Comparison of ENCODE assay signal across 21 cellular contexts in the genomic region with DNA sequence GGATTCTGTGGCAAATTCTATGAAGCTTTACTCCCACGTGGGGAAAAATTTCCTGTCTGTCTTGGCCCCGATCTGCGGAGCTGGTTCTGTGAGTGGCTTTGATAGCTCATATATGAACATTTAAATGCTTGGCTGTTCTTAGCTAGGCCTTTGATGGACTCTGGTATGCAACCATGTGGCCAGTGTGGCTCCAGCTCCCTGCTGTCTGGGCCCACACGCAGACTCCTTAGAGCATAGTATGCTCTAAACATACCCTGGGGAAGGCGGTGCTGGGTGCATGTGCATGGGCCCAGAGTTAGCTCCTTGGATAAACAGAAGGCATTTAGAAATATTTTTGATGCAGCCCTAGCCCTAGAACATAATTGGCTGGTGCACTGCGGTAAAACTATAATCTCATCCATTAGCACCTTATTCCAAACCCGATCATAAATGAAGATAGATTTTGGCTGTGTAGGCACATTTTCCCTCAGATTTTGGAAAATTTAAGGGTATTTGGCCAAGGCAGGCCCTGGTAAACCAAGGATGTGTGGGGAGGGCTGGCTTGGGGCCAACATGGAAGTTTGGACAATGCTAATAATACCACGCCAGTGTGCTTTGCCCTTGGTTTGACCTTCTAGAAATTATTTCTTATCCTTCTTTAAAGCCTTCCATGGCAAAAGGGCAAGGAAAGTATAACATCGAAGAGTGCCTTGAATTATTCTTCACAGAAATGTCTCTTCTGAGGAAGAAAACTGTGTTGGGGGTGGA.
A peak's percentile ranks its signal among the peaks of the same experiment; 100 is the strongest.
DNase-seq lines count a peak whose midpoint lies in the region; ATAC-seq, FAIRE-seq and TF ChIP-seq lines count a peak whose summit lies in the region.
"Had no signal": no experiment of that assay in that cellular context is flagged by ENCODE, and none has a peak within 500 bp of the region (broad histone marks: within the 10 kb centered on the region; RNA-seq: fewer than 3 reads in every experiment).

No MANE protein-coding gene starts in this region.

- peaks cover 90% of the 10 kb centered on the region for H3K79me2 ChIP-seq in HepG2 (ENCODE audit: insufficient read depth, low read length)
- H3K79me2 ChIP-seq: parathyroid adenoma had no signal

- WGBS in HepG2 (ENCODE audit: low lambda C conversion rate) = 96% methylated on average over 9 of the region's 9 CpGs
- 72% methylated on average over 3 of the region's 9 CpGs for WGBS in right lobe of liver (ENCODE audit: insufficient coverage, low coverage, low lambda C conversion rate, missing lambda C conversion rate)
- WGBS in heart right ventricle, 2 donors = 47 to 48% methylated on average over 9 of the region's 9 CpGs

- ATAC-seq in HepG2 (no peak), right lobe of liver (no peak), heart right ventricle (peak; percentile 30 to 77 (median 48)), omental fat pad (ENCODE audit: low FRiP score) (peak; percentile 12), GM21447 (IDR thresholded peaks at IDR 0.05; ENCODE audit: unreplicated experiment) (no peak)
- ATAC-seq: GM12878 had no signal

- H3K9me3 ChIP-seq in HepG2 (ENCODE audit: low read length) (no peaks in the 10 kb centered on the region), right lobe of liver (no peaks in the 10 kb centered on the region), heart right ventricle (no peaks in the 10 kb centered on the region), colonic mucosa (no peaks in the 10 kb centered on the region)

- H3K27me3 ChIP-seq in HepG2 (ENCODE audit: control insufficient read depth in 1 of 2, insufficient read depth in 2 of 2, low read length in 2 of 2) = no peaks in the 10 kb centered on the region
- no peaks in the 10 kb centered on the region for H3K27me3 ChIP-seq in right lobe of liver
- no peaks in the 10 kb centered on the region for H3K27me3 ChIP-seq in heart right ventricle
- H3K27me3 ChIP-seq in colonic mucosa = no peaks in the 10 kb centered on the region

- TF ChIP-seq RAD21 in HepG2 (CRISPR knock-in tag; IDR thresholded peaks at IDR 0.05) = no peak

- DNase-seq in HepG2 (ENCODE audit: low spot score) = no peak
- no peak for DNase-seq in right lobe of liver
- DNase-seq in heart right ventricle = no peak
- DNase-seq in omental fat pad (ENCODE audit: low spot score) = no peak
- DNase-seq in midbrain (lab: John Stamatoyannopoulos, UW) = no peak
- DNase-seq in RKO (ENCODE audit: low spot score) = no peak
- no peak for DNase-seq in colonic mucosa
- DNase-seq: activated CD4-positive, CD25-positive, alpha-beta regulatory T cell treated with anti-CD3 and anti-CD28 coated beads, Interleukin-2, amount 50 U/mL, for 72 hours; amygdala; DMS 273 treated with DMSO at 0.1 percent for 48 hours; GF-D8; naive B cell; NCI-H1105 treated with DMSO at 0.1 percent for 48 hours; stimulated activated CD4-positive, alpha-beta T cell treated with anti-CD3 and anti-CD28 coated beads, Interleukin-12 subunit alpha, Interleukin-12 subunit beta, amount 100 ng/mL, for 4 hours had no signal

- H3K4me2 ChIP-seq in HepG2 (ENCODE audit: low read depth, low read length) = no peak overlapping the region

- H3K4me1 ChIP-seq in HepG2 (ENCODE audit: insufficient read depth, low read length) (peaks cover 77% of the 10 kb centered on the region), right lobe of liver (peaks cover 0 to 65% (median 17%) of the 10 kb centered on the region in 4 donors), heart right ventricle (peaks cover 9 to 68% (median 37%) of the 10 kb centered on the region in 9 donors), colonic mucosa (no peaks in the 10 kb centered on the region)
- H3K4me1 ChIP-seq: parathyroid adenoma had no signal

- POLR2A ChIA-PET in HepG2 (lab: Yijun Ruan, JAX) = interaction anchor here (1.5 to 6.7 kb wide), 2 partner anchors 28 to 94 kb away, joined by 3 to 78 read pairs; no protein-coding TSS in a partner anchor

- CTCF ChIA-PET in HepG2 (lab: Yijun Ruan, JAX; ENCODE audit: low intra/inter-chr PET ratio, low total read pairs) = no interaction called here

- in situ Hi-C loops in HepG2 (cut with HindIII; ENCODE audit: extremely low pct_ligation_motif_present, low pct_unique_long_range_greater_than_20kb) = loop anchor here (10.0 kb wide), 1 partner anchor 95 kb away; no protein-coding TSS in a partner anchor

- no peak overlapping the region for H3K4me3 ChIP-seq in HepG2 (replicated peaks in 1 of 3; ENCODE audit: insufficient read depth in 1 of 3, low read depth in 2 of 3, low read length in 3 of 3)
- H3K4me3 ChIP-seq in right lobe of liver = no peak overlapping the region
- no peak overlapping the region for H3K4me3 ChIP-seq in heart right ventricle
- H3K4me3 ChIP-seq in colonic mucosa = no peak overlapping the region
- H3K4me3 ChIP-seq: GM12878 had no signal

- H3K36me3 ChIP-seq in HepG2 (replicated peaks in 1 of 2; ENCODE audit: control insufficient read depth in 1 of 2, insufficient read depth in 2 of 2, low read length in 2 of 2) (peaks cover 2 to 5% of the 10 kb centered on the region in 2 experiments; a peak in 2 of 5 replicates), right lobe of liver (no peaks in the 10 kb centered on the region), heart right ventricle (no peaks in the 10 kb centered on the region), colonic mucosa (no peaks in the 10 kb centered on the region)

- H3K9ac ChIP-seq in HepG2 (ENCODE audit: insufficient read depth, low read depth, low read length) (no peak overlapping the region), colonic mucosa (ENCODE audit: low read depth in 2 of 2, low read length in 2 of 2) (no peak overlapping the region)
- H3K9ac ChIP-seq: parathyroid adenoma had no signal

- TF ChIP-seq POLR2A in HepG2 (IDR thresholded peaks at IDR 0.05; ENCODE audit: insufficient read depth in 1 of 2, low read depth in 2 of 2, low read length in 2 of 2) = no peak
- no peak for TF ChIP-seq POLR2A in right lobe of liver (IDR thresholded peaks at IDR 0.05)

- TF ChIP-seq CTCF in HepG2 (CRISPR knock-in tag; IDR thresholded peaks at IDR 0.05) (no peak), right lobe of liver (IDR thresholded peaks at IDR 0.05) (no peak), heart right ventricle (IDR thresholded peaks at IDR 0.05) (no peak), omental fat pad (IDR thresholded peaks at IDR 0.05) (no peak), colonic mucosa (IDR thresholded peaks at IDR 0.05) (no peak)

- no peak for TF ChIP-seq EP300 in HepG2 (IDR thresholded peaks at IDR 0.05; ENCODE audit: low read depth in 2 of 2, low read length in 2 of 2)
- TF ChIP-seq EP300 in HepG2 (CRISPR knock-in tag; IDR thresholded peaks at IDR 0.05; ENCODE audit: borderline replicate concordance) = no peak

- H4K20me1 ChIP-seq in HepG2 (ENCODE audit: insufficient read depth, low read length) = peaks cover 3% of the 10 kb centered on the region; the same call in 1 of the 2 replicates

- no peak overlapping the region for H2AFZ ChIP-seq in HepG2 (ENCODE audit: low read length)
- H2AFZ ChIP-seq: parathyroid adenoma had no signal

- intact Hi-C loops in HepG2 (cut with micrococcal nuclease; ENCODE audit: unreplicated experiment) (loop anchor here (5.0 kb wide), 1 partner anchor 92 kb away; no protein-coding TSS in a partner anchor), right lobe of liver (cut with DNase I) (no loop called here), heart right ventricle (cut with DNase I) (no loop called here), colonic mucosa (cut with DNase I) (no loop called here)

- H3K27ac ChIP-seq in HepG2 (ENCODE audit: extremely low read length, insufficient read depth, low read length) = peak overlapping the region; percentile 16
- no peak overlapping the region for H3K27ac ChIP-seq in right lobe of liver
- peak overlapping the region; percentile 2 to 86 (median 72) for H3K27ac ChIP-seq in heart right ventricle
- H3K27ac ChIP-seq in colonic mucosa = no peak overlapping the region
- H3K27ac ChIP-seq: C4-2B, parathyroid adenoma had no signal

- no peak for FAIRE-seq in HepG2 (lab: Jason Lieb, UNC)
- FAIRE-seq: endometrium, frontal cortex, GM12878, HTR-8/SVneo had no signal

- no TSS peak for BruUV-seq in HepG2 (replicated peaks; lab: Mats Ljungman, UMichigan)

TF ChIP-seq in HepG2, 621 proteins besides CTCF, POLR2A, EP300 and RAD21 (continues in another document):
- TF ChIP-seq, protein P1, sequence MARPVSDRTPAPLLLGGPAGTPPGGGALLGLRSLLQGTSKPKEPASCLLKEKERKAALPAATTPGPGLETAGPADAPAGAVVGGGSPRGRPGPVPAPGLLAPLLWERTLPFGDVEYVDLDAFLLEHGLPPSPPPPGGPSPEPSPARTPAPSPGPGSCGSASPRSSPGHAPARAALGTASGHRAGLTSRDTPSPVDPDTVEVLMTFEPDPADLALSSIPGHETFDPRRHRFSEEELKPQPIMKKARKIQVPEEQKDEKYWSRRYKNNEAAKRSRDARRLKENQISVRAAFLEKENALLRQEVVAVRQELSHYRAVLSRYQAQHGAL (CRISPR knock-in tag; IDR thresholded peaks at IDR 0.05; ENCODE audit: not compliant biosample characterization) = no peak

Comparison
In these comparisons a context has a peak if more than half of its experiments do, and no peak if none do; other contexts are left out.
1. H3K27ac ChIP-seq: peak in HepG2 (single experiment) and heart right ventricle (10 of 10); none in right lobe of liver (0 of 3) and colonic mucosa (single experiment).
2. ATAC-seq: peak in heart right ventricle (8 of 8) and omental fat pad (single experiment); none in HepG2 (single experiment), right lobe of liver (0 of 4) and GM21447 (single experiment).